Comparison of ENCODE assay signal across 16 cellular contexts in genomic region chr4:165763640-165764039, GRCh38.
DNase-seq lines count a peak whose midpoint lies in the region; ATAC-seq and TF ChIP-seq lines count a peak whose summit lies in the region.
"Had no signal": no experiment of that assay in that cellular context is flagged by ENCODE, and none has a peak within 500 bp of the region (broad histone marks: within the 10 kb centered on the region; RNA-seq: fewer than 3 reads in every experiment).

No MANE protein-coding gene starts in this region.

- H3K9me3 ChIP-seq in left lung, result no peaks in the 10 kb centered on the region
- no peaks in the 10 kb centered on the region for H3K9me3 ChIP-seq in thyroid gland
- H3K9me3 ChIP-seq: BLaER1 treated with 17β-estradiol and CSF1 and Interleukin-3, amounts not matched to agents 10 nM and 100 nM; Peyer's patch had no signal

- H3K36me3 ChIP-seq in left lung (no peaks in the 10 kb centered on the region), thyroid gland (no peaks in the 10 kb centered on the region)
- H3K36me3 ChIP-seq: BLaER1 treated with 17β-estradiol and CSF1 and Interleukin-3, amounts not matched to agents 10 nM and 100 nM; Peyer's patch had no signal

- no peak for TF ChIP-seq POLR2A in thyroid gland (IDR thresholded peaks at IDR 0.05)

- H3K36me3 Mint-ChIP-seq in endothelial cell (ENCODE audit: low read depth, unreplicated experiment), result no peaks in the 10 kb centered on the region

- no peaks in the 10 kb centered on the region for H3K9me3 Mint-ChIP-seq in endothelial cell (ENCODE audit: unreplicated experiment)

- intact Hi-C loops in left cardiac atrium (cut with DNase I) (no loop called here), Right ventricle myocardium inferior (cut with DNase I) (no loop called here), left lung (cut with DNase I) (no loop called here), thyroid gland (cut with DNase I) (no loop called here)

- H3K27me3 Mint-ChIP-seq in endothelial cell (ENCODE audit: unreplicated experiment), result peaks cover 5% of the 10 kb centered on the region

- no peak for DNase-seq in left cardiac atrium
- no peak for DNase-seq in Right ventricle myocardium inferior (ENCODE audit: missing footprints)
- no peak for DNase-seq in endothelial cell (ENCODE audit: low spot score)
- no peak for DNase-seq in left lung
- DNase-seq in thyroid gland, result peak; percentile 12 to 15
- DNase-seq in substantia nigra (lab: John Stamatoyannopoulos, UW), result no peak
- no peak for DNase-seq in inferior parietal cortex (ENCODE audit: extremely low spot score)
- DNase-seq: DMS 273 treated with DMSO at 0.1 percent for 48 hours, NCI-H1092, NCI-H146, NCI-H2081, NCI-H524, Peyer's patch, SHP77 treated with DMSO at 0.1 percent for 48 hours had no signal

- no peak for TF ChIP-seq CTCF in endothelial cell (IDR thresholded peaks at IDR 0.05; ENCODE audit: unreplicated experiment)
- no peak for TF ChIP-seq CTCF in left lung (IDR thresholded peaks at IDR 0.05)
- TF ChIP-seq CTCF in thyroid gland (IDR thresholded peaks at IDR 0.05), result no peak

- H3K4me1 ChIP-seq in left lung (peaks cover 0 to 5% of the 10 kb centered on the region in 2 donors), thyroid gland (peaks cover 8 to 21% of the 10 kb centered on the region in 2 donors)
- H3K4me1 ChIP-seq: BLaER1 treated with 17β-estradiol and CSF1 and Interleukin-3, amounts not matched to agents 10 nM and 100 nM; Peyer's patch had no signal

- no peak overlapping the region for H3K27ac ChIP-seq in left lung
- peak overlapping the region in 1 of 3 donors; percentile 10 for H3K27ac ChIP-seq in thyroid gland
- H3K27ac ChIP-seq in substantia nigra (ENCODE audit: low read depth, low read length, poor library complexity, severe bottlenecking), result no peak overlapping the region
- H3K27ac ChIP-seq: BLaER1 treated with 17β-estradiol and CSF1 and Interleukin-3, amounts not matched to agents 10 nM and 100 nM; Peyer's patch had no signal

- H3K27ac Mint-ChIP-seq in endothelial cell (ENCODE audit: unreplicated experiment), result peak overlapping the region; percentile 90

- H3K27me3 ChIP-seq in left lung (no peaks in the 10 kb centered on the region), thyroid gland (no peaks in the 10 kb centered on the region)
- H3K27me3 ChIP-seq: BLaER1 treated with 17β-estradiol and CSF1 and Interleukin-3, amounts not matched to agents 10 nM and 100 nM; Peyer's patch had no signal

- H3K4me3 Mint-ChIP-seq in endothelial cell (ENCODE audit: unreplicated experiment), result no peak overlapping the region

- ATAC-seq in left cardiac atrium (peak; percentile 33 to 53), Right ventricle myocardium inferior (no peak), left lung (peak; percentile 51), GM18858 (IDR thresholded peaks at IDR 0.05; ENCODE audit: unreplicated experiment) (no peak)

- WGBS in thyroid gland, 2 donors, result 8 to 15% methylated on average over 2 of the region's 2 CpGs

- H3K4me1 Mint-ChIP-seq in endothelial cell (ENCODE audit: unreplicated experiment), result peaks cover 46% of the 10 kb centered on the region

- H3K4me3 ChIP-seq in left lung (no peak overlapping the region), thyroid gland (replicated peaks in 1 of 3) (no peak overlapping the region)
- H3K4me3 ChIP-seq: BLaER1 treated with 17β-estradiol and CSF1 and Interleukin-3, amounts not matched to agents 10 nM and 100 nM; Peyer's patch had no signal

Comparison
In these comparisons a context has a peak if more than half of its experiments do, and no peak if none do; other contexts are left out.
1. ATAC-seq: peak in left cardiac atrium (2 of 2) and left lung (single experiment); none in Right ventricle myocardium inferior (single experiment) and GM18858 (single experiment).
2. DNase-seq: peak in thyroid gland (2 of 2); none in left cardiac atrium (single experiment), Right ventricle myocardium inferior (single experiment), endothelial cell (single experiment), left lung (0 of 2), substantia nigra (0 of 49) and inferior parietal cortex (single experiment).